ENCODE assay signal across 16 cellular contexts in genomic region chr1:12294076-12294475, GRCh38.
A peak's percentile ranks its signal among the peaks of the same experiment; 100 is the strongest.
DNase-seq lines count a peak whose midpoint lies in the region; ATAC-seq, FAIRE-seq and TF ChIP-seq lines count a peak whose summit lies in the region.
"Had no signal": no experiment of that assay in that cellular context is flagged by ENCODE, and none has a peak within 500 bp of the region (broad histone marks: within the 10 kb centered on the region; RNA-seq: fewer than 3 reads in every experiment).

No MANE protein-coding gene starts in this region.

- H3K27me3 ChIP-seq in K562 (ENCODE audit: control insufficient read depth in 2 of 2, insufficient read depth in 2 of 2, low read length in 2 of 2) = no peaks in the 10 kb centered on the region
- H3K27me3 ChIP-seq in PC-9 (ENCODE audit: insufficient read depth, low read depth) = no peaks in the 10 kb centered on the region

- POLR2A ChIA-PET in K562 (lab: Yijun Ruan, JAX) = interaction anchor here (0.7 to 0.9 kb wide), 3 partner anchors 15 to 433 kb away, joined by 3 read pairs; no protein-coding TSS in a partner anchor
- POLR2A ChIA-PET in PC-9 (lab: Charles Lee; ENCODE audit: unreplicated experiment) = no interaction called here

- intact Hi-C loops in K562 (cut with micrococcal nuclease) = no loop called here
- intact Hi-C loops in PC-9 (cut with micrococcal nuclease; ENCODE audit: unreplicated experiment) = no loop called here
- intact Hi-C loops in mucosa of descending colon (cut with DNase I, micrococcal nuclease) = no loop called here

- TF ChIP-seq EP300 in K562 (IDR thresholded peaks at IDR 0.05; ENCODE audit: low read length) = no peak

- no peaks in the 10 kb centered on the region for H3K9me1 ChIP-seq in K562 (ENCODE audit: control insufficient read depth, insufficient read depth, low read length)

- TF ChIP-seq CTCF in AG10803 (conservative IDR thresholded peaks at IDR 0.05; ENCODE audit: low read length) (no peak), K562 (IDR thresholded peaks at IDR 0.05 in 2 of 3, conservative IDR thresholded peaks at IDR 0.05 in 1 of 3; ENCODE audit: insufficient read depth in 2 of 3, low read depth in 1 of 3, low read length in 3 of 3) (no peak), fibroblast of villous mesenchyme (IDR thresholded peaks at IDR 0.05; ENCODE audit: insufficient read depth, low read depth, low read length) (no peak), PC-9 (conservative IDR thresholded peaks at IDR 0.05) (no peak), mucosa of descending colon (IDR thresholded peaks at IDR 0.05) (no peak)

- no peaks in the 10 kb centered on the region for H3K9me2 ChIP-seq in PC-9 (ENCODE audit: insufficient read depth)

- no peak overlapping the region for H3K9ac ChIP-seq in K562 (ENCODE audit: insufficient read depth in 1 of 2, low read depth in 2 of 2, low read length in 2 of 2)

- DNase-seq in AG10803 (ENCODE audit: low read depth) = peak; percentile 66
- DNase-seq in M059J (ENCODE audit: low read depth) = peak; percentile 8
- no peak for DNase-seq in K562 (ENCODE audit: extremely low read depth in 1 of 4, low spot score in 3 of 4)
- peak; percentile 47 for DNase-seq in fibroblast of villous mesenchyme (ENCODE audit: low read depth)
- DNase-seq in PC-9 = no peak
- DNase-seq in NCI-H146 (lab: John Stamatoyannopoulos, UW) = no peak
- DNase-seq in mucosa of descending colon = no peak
- no peak for DNase-seq in cerebellar nuclear complex (lab: John Stamatoyannopoulos, UW)
- DNase-seq: DMS53, NCI-H1105 treated with DMSO at 0.1 percent for 48 hours, NCI-H2029, NCI-H510A treated with DMSO at 0.1 percent for 48 hours, SHP77 had no signal

- ATAC-seq in K562 (no peak), mucosa of descending colon (no peak)

- 88% methylated on average over 3 of the region's 3 CpGs for WGBS in K562 (ENCODE audit: insufficient coverage, low coverage, missing lambda C conversion rate)

- CTCF ChIA-PET in K562 (lab: Yijun Ruan, JAX; ENCODE audit: low intra/inter-chr PET ratio) (no interaction called here), PC-9 (lab: Charles Lee) (no interaction called here)

- no peak for TF ChIP-seq POLR2A in K562 (conservative IDR thresholded peaks at IDR 0.05)

- H3K4me2 ChIP-seq in K562 (ENCODE audit: insufficient read depth, low read length) (no peak overlapping the region), PC-9 (no peak overlapping the region)

- FAIRE-seq in K562 (lab: Jason Lieb, UNC) = no peak
- FAIRE-seq: A204.1, GM12891, RCC 7860 had no signal

- H3K36me3 ChIP-seq in K562 (ENCODE audit: control insufficient read depth, insufficient read depth, low read length) (peaks cover 69% of the 10 kb centered on the region), PC-9 (ENCODE audit: low read depth) (no peaks in the 10 kb centered on the region), mucosa of descending colon (ENCODE audit: low read depth) (peaks cover 12% of the 10 kb centered on the region)

- no peaks in the 10 kb centered on the region for H3K9me3 ChIP-seq in K562 (replicated peaks; ENCODE audit: control insufficient read depth, insufficient read depth, low read depth, low read length)
- H3K9me3 ChIP-seq in PC-9 (ENCODE audit: insufficient read depth, low read depth) = no peaks in the 10 kb centered on the region
- H3K9me3 ChIP-seq in mucosa of descending colon = no peaks in the 10 kb centered on the region

- no peaks in the 10 kb centered on the region for H3K4me1 ChIP-seq in K562 (replicated peaks in 1 of 2; ENCODE audit: control insufficient read depth in 2 of 2, insufficient read depth in 2 of 2, low read length in 2 of 2)
- H3K4me1 ChIP-seq in PC-9 (replicated peaks; ENCODE audit: insufficient read depth) = no peaks in the 10 kb centered on the region
- no peaks in the 10 kb centered on the region for H3K4me1 ChIP-seq in mucosa of descending colon (ENCODE audit: low read depth)

- H3K4me3 ChIP-seq in AG10803 (ENCODE audit: low read length) (no peak overlapping the region), K562 (no peak overlapping the region), fibroblast of villous mesenchyme (ENCODE audit: low read depth, low read length) (no peak overlapping the region), PC-9 (no peak overlapping the region), mucosa of descending colon (no peak overlapping the region)

- H2AFZ ChIP-seq in K562 (ENCODE audit: low read depth, low read length) (no peak overlapping the region), PC-9 (no peak overlapping the region)

- H3K27ac ChIP-seq in K562 (ENCODE audit: extremely low read depth, low read depth, low read length) (no peak overlapping the region), PC-9 (no peak overlapping the region)

- BruUV-seq in K562 (replicated peaks; lab: Mats Ljungman, UMichigan) (no TSS peak), PC-9 (replicated peaks; lab: Mats Ljungman, UMichigan) (no TSS peak)

- in situ Hi-C loops in K562 (cut with MboI) = no loop called here

- no peaks in the 10 kb centered on the region for H3F3A ChIP-seq in PC-9 (ENCODE audit: insufficient read depth, low read depth)

- no peaks in the 10 kb centered on the region for H4K20me1 ChIP-seq in K562 (replicated peaks; ENCODE audit: control insufficient read depth, insufficient read depth, low read length)
- H4K20me1 ChIP-seq in PC-9 (ENCODE audit: insufficient read depth) = no peaks in the 10 kb centered on the region

- TF ChIP-seq RAD21 in K562 (CRISPR knock-in tag; conservative IDR thresholded peaks at IDR 0.05 in 1 of 2, IDR thresholded peaks at IDR 0.05 in 1 of 2) = no peak

- no peaks in the 10 kb centered on the region for H3K79me2 ChIP-seq in K562 (ENCODE audit: control insufficient read depth, insufficient read depth, low read length)
- H3K79me2 ChIP-seq in PC-9 (ENCODE audit: low read depth) = no peaks in the 10 kb centered on the region

TF ChIP-seq in K562, 482 proteins besides CTCF, POLR2A, EP300 and RAD21:
- no peak for TF ChIP-seq NFRKB (IDR thresholded peaks at IDR 0.05; ENCODE audit: low read depth)
- peak; percentile 63 for TF ChIP-seq CEBPB (tag; IDR thresholded peaks at IDR 0.05)
- no peak for TF ChIP-seq CEBPG (CRISPR knock-in tag; IDR thresholded peaks at IDR 0.05)
- peak; percentile 58 to 76; a peak in 3 of 4 replicates for TF ChIP-seq CEBPG (tag; conservative IDR thresholded peaks at IDR 0.05 in 1 of 2, IDR thresholded peaks at IDR 0.05 in 1 of 2)

Comparison
In these comparisons a context has a peak if more than half of its experiments do, and no peak if none do; other contexts are left out.
1. DNase-seq: peak in AG10803 (single experiment), M059J (single experiment) and fibroblast of villous mesenchyme (single experiment); none in K562 (0 of 4), PC-9 (0 of 2), NCI-H146 (single experiment), mucosa of descending colon (0 of 3) and cerebellar nuclear complex (0 of 2).